Comparison of ENCODE assay signal across 8 cellular contexts in the genomic region with DNA sequence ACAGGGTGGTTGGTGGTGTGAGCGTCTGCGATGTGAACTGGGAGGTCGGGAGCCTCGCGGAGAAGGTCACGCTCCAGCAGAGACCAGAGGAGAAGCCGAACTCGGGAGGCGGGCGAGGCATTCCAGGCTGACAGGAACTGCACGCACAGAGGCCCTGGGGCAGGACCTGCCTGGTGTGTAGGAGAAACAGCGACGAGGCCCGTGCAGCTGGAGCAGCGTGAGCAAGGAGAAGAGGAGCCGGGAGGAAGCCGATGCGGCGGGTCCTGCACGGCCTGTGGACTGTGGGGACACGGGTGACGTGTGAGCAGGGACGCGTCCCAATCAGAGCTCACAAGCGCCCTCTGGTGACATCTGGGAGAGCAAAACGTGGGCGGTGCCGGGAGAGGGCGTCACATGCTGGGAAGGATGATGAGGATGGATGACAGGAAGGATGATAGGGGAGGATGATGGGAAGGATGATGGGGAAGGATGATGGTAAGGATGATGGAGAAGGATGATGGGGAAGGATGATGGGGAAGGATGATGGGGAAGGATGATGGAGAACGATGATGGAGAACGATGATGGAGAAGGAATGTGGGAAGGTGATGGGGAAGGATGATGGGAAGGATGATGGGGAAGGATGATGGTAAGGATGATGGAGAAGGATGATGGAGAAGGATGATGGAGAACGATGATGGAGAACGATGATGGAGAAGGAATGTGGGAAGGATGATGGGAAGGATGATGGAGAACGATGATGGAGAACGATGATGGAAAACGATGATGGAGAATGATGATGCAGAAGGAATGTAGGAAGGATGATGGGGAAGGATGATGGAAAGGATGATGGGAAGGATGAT. TPM values are rescaled to one million over a fixed set of nuclear protein-coding genes. Genes with fewer than 3 reads are reported as not detected.
DNase-seq lines count a peak whose midpoint lies in the region; ATAC-seq and TF ChIP-seq lines count a peak whose summit lies in the region.

No MANE protein-coding gene starts in this region.

- H3K4me1 ChIP-seq in CD8-positive, alpha-beta memory T cell (ENCODE audit: insufficient read depth, low read length) = no peaks in the 10 kb centered on the region
- peaks cover 0 to 9% (median 0%) of the 10 kb centered on the region in 3 donors for H3K4me1 ChIP-seq in esophagus squamous epithelium
- no peaks in the 10 kb centered on the region for H3K4me1 ChIP-seq in naive thymus-derived CD4-positive, alpha-beta T cell (ENCODE audit: control insufficient read depth in 2 of 2, insufficient read depth in 2 of 2, low read length in 2 of 2)

- no peaks in the 10 kb centered on the region for H3K36me3 ChIP-seq in CD8-positive, alpha-beta memory T cell (ENCODE audit: insufficient read depth, low read length)
- no peaks in the 10 kb centered on the region for H3K36me3 ChIP-seq in esophagus squamous epithelium
- no peaks in the 10 kb centered on the region for H3K36me3 ChIP-seq in naive thymus-derived CD4-positive, alpha-beta T cell (ENCODE audit: control insufficient read depth in 2 of 3, insufficient read depth in 3 of 3, low read length in 3 of 3)

- H3K27me3 ChIP-seq in CD8-positive, alpha-beta memory T cell (ENCODE audit: insufficient read depth, low read length, poor library complexity, severe bottlenecking) = no peaks in the 10 kb centered on the region
- peaks cover 0 to 25% (median 0%) of the 10 kb centered on the region in 4 donors for H3K27me3 ChIP-seq in esophagus squamous epithelium
- peaks cover 0 to 4% of the 10 kb centered on the region in 2 donors for H3K27me3 ChIP-seq in naive thymus-derived CD4-positive, alpha-beta T cell (ENCODE audit: control insufficient read depth in 2 of 2, insufficient read depth in 2 of 2, low read length in 2 of 2)

- POLR2A ChIA-PET in CD8-positive, alpha-beta memory T cell (lab: Charles Lee) = no interaction called here
- POLR2A ChIA-PET in naive thymus-derived CD4-positive, alpha-beta T cell (lab: Charles Lee) = no interaction called here

- H3K4me1 Mint-ChIP-seq in CD8-positive, alpha-beta memory T cell = peaks cover 5 to 9% (median 9%) of the 10 kb centered on the region in 3 donors
- H3K4me1 Mint-ChIP-seq in naive thymus-derived CD4-positive, alpha-beta T cell = peaks cover 6 to 16% (median 10%) of the 10 kb centered on the region in 7 donors
- peaks cover 9% of the 10 kb centered on the region for H3K4me1 Mint-ChIP-seq in type B pancreatic cell (ENCODE audit: unreplicated experiment)

- H3K9me3 Mint-ChIP-seq in CD8-positive, alpha-beta memory T cell = peaks cover 0 to 16% (median 7%) of the 10 kb centered on the region in 5 donors
- H3K9me3 Mint-ChIP-seq in naive thymus-derived CD4-positive, alpha-beta T cell = peaks cover 0 to 21% (median 9%) of the 10 kb centered on the region in 11 donors
- peaks cover 7% of the 10 kb centered on the region for H3K9me3 Mint-ChIP-seq in type B pancreatic cell

- CTCF ChIA-PET in CD8-positive, alpha-beta memory T cell (lab: Charles Lee) = no interaction called here
- CTCF ChIA-PET in naive thymus-derived CD4-positive, alpha-beta T cell (lab: Charles Lee) = no interaction called here

- no peak overlapping the region for H3K4me3 ChIP-seq in CD8-positive, alpha-beta memory T cell (ENCODE audit: low read length)
- H3K4me3 ChIP-seq in esophagus squamous epithelium = peak overlapping the region in 3 of 4 donors; percentile 14 to 36 (median 27)
- no peak overlapping the region for H3K4me3 ChIP-seq in naive thymus-derived CD4-positive, alpha-beta T cell (ENCODE audit: low read length)

- TF ChIP-seq POLR2A in esophagus squamous epithelium (IDR thresholded peaks at IDR 0.05) = no peak

- H3K4me3 Mint-ChIP-seq in CD8-positive, alpha-beta memory T cell = peak overlapping the region in 6 of 7 donors; percentile 32 to 78 (median 51)
- peak overlapping the region in 9 of 10 donors; percentile 43 to 81 (median 77) for H3K4me3 Mint-ChIP-seq in naive thymus-derived CD4-positive, alpha-beta T cell
- peak overlapping the region; percentile 74 for H3K4me3 Mint-ChIP-seq in type B pancreatic cell

- ATAC-seq in naive thymus-derived CD4-positive, alpha-beta T cell = peak; percentile 56
- ATAC-seq in HG03025 (IDR thresholded peaks at IDR 0.05; ENCODE audit: low FRiP score, unreplicated experiment) (no peak), HG03378 (IDR thresholded peaks at IDR 0.05; ENCODE audit: unreplicated experiment) (no peak)

- intact Hi-C loops in esophagus squamous epithelium (cut with DNase I) = no loop called here
- intact Hi-C loops in naive thymus-derived CD4-positive, alpha-beta T cell (cut with micrococcal nuclease) = loop anchor here in 1 of 2 donors (1.0 kb wide), 1 partner anchor 26 kb away; no protein-coding TSS in a partner anchor

- peaks cover 5 to 6% of the 10 kb centered on the region in 2 donors for H3K27me3 Mint-ChIP-seq in CD8-positive, alpha-beta memory T cell
- peaks cover 0 to 19% (median 7%) of the 10 kb centered on the region in 5 donors for H3K27me3 Mint-ChIP-seq in naive thymus-derived CD4-positive, alpha-beta T cell
- peaks cover 25% of the 10 kb centered on the region for H3K27me3 Mint-ChIP-seq in type B pancreatic cell

- H3K36me3 Mint-ChIP-seq in CD8-positive, alpha-beta memory T cell = no peaks in the 10 kb centered on the region
- peaks cover 0 to 14% (median 0%) of the 10 kb centered on the region in 5 donors for H3K36me3 Mint-ChIP-seq in naive thymus-derived CD4-positive, alpha-beta T cell
- H3K36me3 Mint-ChIP-seq in type B pancreatic cell = no peaks in the 10 kb centered on the region

- peak in 5 of 6 experiments; percentile 23 to 62 (median 49) for TF ChIP-seq CTCF in esophagus squamous epithelium (IDR thresholded peaks at IDR 0.05)
- peak; percentile 76 for TF ChIP-seq CTCF in type B pancreatic cell (conservative IDR thresholded peaks at IDR 0.05)

- peak in 1 of 5 donors; percentile 25 for DNase-seq in CD8-positive, alpha-beta memory T cell
- DNase-seq in NAMALWA (ENCODE audit: low spot score) (peak; percentile 49), activated T-cell treated with anti-CD3 and anti-CD28 coated beads for 1 hour (ENCODE audit: low read depth) (peak; percentile 37), esophagus squamous epithelium (lab: John Stamatoyannopoulos, UW) (no peak), type B pancreatic cell (ENCODE audit: extremely low spot score, unreplicated experiment) (no peak)
- peak in 5 of 9 donors; percentile 35 to 47 (median 45) for DNase-seq in naive thymus-derived CD4-positive, alpha-beta T cell

- peak overlapping the region in 7 of 8 donors; percentile 23 to 92 (median 57) for H3K27ac Mint-ChIP-seq in CD8-positive, alpha-beta memory T cell
- peak overlapping the region in 8 of 9 donors; percentile 83 to 93 (median 90) for H3K27ac Mint-ChIP-seq in naive thymus-derived CD4-positive, alpha-beta T cell
- peak overlapping the region; percentile 85 for H3K27ac Mint-ChIP-seq in type B pancreatic cell

- H3K9me3 ChIP-seq in CD8-positive, alpha-beta memory T cell (ENCODE audit: low read length) = peaks cover 6% of the 10 kb centered on the region
- H3K9me3 ChIP-seq in esophagus squamous epithelium = no peaks in the 10 kb centered on the region
- peaks cover 0 to 13% (median 0%) of the 10 kb centered on the region in 3 experiments for H3K9me3 ChIP-seq in naive thymus-derived CD4-positive, alpha-beta T cell (ENCODE audit: control insufficient read depth in 2 of 3, low read length in 3 of 3)

- H3K27ac ChIP-seq in CD8-positive, alpha-beta memory T cell (ENCODE audit: low read depth, low read length) = no peak overlapping the region
- peak overlapping the region in 1 of 4 donors; percentile 46 for H3K27ac ChIP-seq in esophagus squamous epithelium
- H3K27ac ChIP-seq in naive thymus-derived CD4-positive, alpha-beta T cell (ENCODE audit: low read depth, low read length) = no peak overlapping the region

- 21 to 37% methylated on average over 33 to 36 of the region's 36 CpGs for WGBS in esophagus squamous epithelium, 2 donors

RNA-seq across cellular contexts. Expression of gene MADCAM1, which starts 16.1 kb away (rescaled TPM):
- under 1 TPM; 0.33 to 0.44 TPM for total RNA-seq in CD8-positive, alpha-beta memory T cell
- polyA plus RNA-seq in CD8-positive, alpha-beta memory T cell = 0.12 TPM
- total RNA-seq in esophagus squamous epithelium = under 1 TPM in 2 of 4 donors, not detected in 2; 0.19 to 0.40 TPM
- total RNA-seq in naive thymus-derived CD4-positive, alpha-beta T cell = 1 to 10 TPM in 2 of 5 experiments, under 1 TPM in 2, not detected in 1; 0.24 to 1.8 (median 0.83) TPM
- under 1 TPM in 1 of 2 donors, not detected in 1; 0.12 TPM for polyA plus RNA-seq in naive thymus-derived CD4-positive, alpha-beta T cell
- total RNA-seq in type B pancreatic cell (ENCODE audit: low replicate concordance) = 0.74 and 2.7 TPM in 2 replicates

RNA-seq across cellular contexts. Expression of gene SHC2, which starts 19.4 kb away (rescaled TPM):
- under 1 TPM; 0.11 to 0.13 TPM for total RNA-seq in CD8-positive, alpha-beta memory T cell
- not detected for polyA plus RNA-seq in CD8-positive, alpha-beta memory T cell
- total RNA-seq in esophagus squamous epithelium (10 to 100 TPM in 1 of 4 donors, 1 to 10 TPM in 3; 1.1 to 10.2 (median 4.7) TPM), type B pancreatic cell (ENCODE audit: low replicate concordance) (35.4 and 40.5 TPM in 2 replicates)
- 1 to 10 TPM in 2 of 5 experiments, under 1 TPM in 1, not detected in 2; 0.82 to 2.3 (median 2.1) TPM for total RNA-seq in naive thymus-derived CD4-positive, alpha-beta T cell
- polyA plus RNA-seq in naive thymus-derived CD4-positive, alpha-beta T cell = not detected

RNA-seq across cellular contexts. Expression of gene TPGS1, which starts 27.1 kb away (rescaled TPM):
- 10 to 100 TPM; 18.6 to 20.0 TPM for total RNA-seq in CD8-positive, alpha-beta memory T cell
- 50.3 TPM for polyA plus RNA-seq in CD8-positive, alpha-beta memory T cell
- 10 to 100 TPM; 29.3 to 46.7 (median 35.6) TPM for total RNA-seq in esophagus squamous epithelium
- total RNA-seq in naive thymus-derived CD4-positive, alpha-beta T cell = 10 to 100 TPM; 21.6 to 34.5 (median 22.7) TPM
- polyA plus RNA-seq in naive thymus-derived CD4-positive, alpha-beta T cell = 10 to 100 TPM; 24.2 to 36.4 TPM
- total RNA-seq in type B pancreatic cell (ENCODE audit: low replicate concordance) = 18.0 and 26.1 TPM in 2 replicates

RNA-seq across cellular contexts. Expression of gene CDC34, which starts 51.3 kb away (rescaled TPM):
- 10 to 100 TPM; 56.9 to 57.8 TPM for total RNA-seq in CD8-positive, alpha-beta memory T cell
- polyA plus RNA-seq in CD8-positive, alpha-beta memory T cell = 46.9 TPM
- 10 to 100 TPM; 33.5 to 53.5 (median 34.5) TPM for total RNA-seq in esophagus squamous epithelium
- 10 to 100 TPM; 39.0 to 47.3 (median 45.8) TPM for total RNA-seq in naive thymus-derived CD4-positive, alpha-beta T cell
- polyA plus RNA-seq in naive thymus-derived CD4-positive, alpha-beta T cell = 10 to 100 TPM; 20.4 to 41.4 TPM
- 93.0 and 95.0 TPM in 2 replicates for total RNA-seq in type B pancreatic cell (ENCODE audit: low replicate concordance)

Comparison
In these comparisons a context has a peak if more than half of its experiments do, and no peak if none do; other contexts are left out.
1. DNase-seq: peak in NAMALWA (single experiment), activated T-cell treated with anti-CD3 and anti-CD28 coated beads for 1 hour (single experiment) and naive thymus-derived CD4-positive, alpha-beta T cell (5 of 9); none in esophagus squamous epithelium (single experiment) and type B pancreatic cell (single experiment).
2. H3K4me3 ChIP-seq: peak in esophagus squamous epithelium (3 of 4); none in CD8-positive, alpha-beta memory T cell (single experiment) and naive thymus-derived CD4-positive, alpha-beta T cell (single experiment).
3. Peak in every context shown above with its lines, with median percentiles within 50 percentile points of each other: H3K27ac Mint-ChIP-seq and H3K4me3 Mint-ChIP-seq.